8 cellular contexts compared by ENCODE assay signal in the genomic region with DNA sequence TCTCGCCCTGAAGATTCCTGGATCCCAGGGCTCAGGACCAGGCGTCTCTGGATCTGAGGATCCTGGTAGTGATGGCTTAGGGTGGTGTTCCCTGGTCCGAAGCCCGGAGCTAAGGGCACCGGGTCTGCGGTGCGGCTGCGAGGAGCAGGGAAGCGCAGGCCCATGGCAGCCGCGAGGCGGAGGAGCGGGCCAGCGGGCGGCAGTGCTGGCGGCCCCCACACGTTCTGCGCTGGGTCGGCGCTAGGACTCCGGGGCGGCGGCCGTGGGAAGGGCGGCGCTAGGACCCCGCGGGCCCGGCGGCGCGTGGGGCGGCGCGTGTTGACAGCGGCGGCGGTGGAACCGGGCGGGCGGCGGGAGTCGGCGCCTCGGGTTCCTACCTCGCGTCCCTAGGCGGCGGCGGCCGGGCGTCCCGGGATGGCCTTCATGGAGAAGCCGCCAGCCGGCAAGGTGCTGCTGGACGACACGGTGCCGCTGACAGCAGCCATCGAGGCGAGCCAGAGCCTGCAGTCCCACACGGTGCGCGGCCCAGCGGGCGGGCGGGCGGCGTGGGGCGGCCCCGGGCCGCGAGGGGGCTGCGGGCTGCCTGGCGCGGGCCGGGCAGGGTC. TPM values are rescaled to one million over a fixed set of nuclear protein-coding genes. Genes with fewer than 3 reads are reported as not detected.
DNase-seq lines count a peak whose midpoint lies in the region; ATAC-seq and TF ChIP-seq lines count a peak whose summit lies in the region.

A gene (plus strand): TSS at position 318 of the 605 bp plus-strand sequence. CDS start 97 bp downstream, at position 415.

- H3K4me1 ChIP-seq in CD4-positive, CD25-positive, alpha-beta regulatory T cell (ENCODE audit: control insufficient read depth, insufficient read depth, low read length, poor library complexity, severe bottlenecking) = peaks cover 29% of the 10 kb centered on the region

- no peaks in the 10 kb centered on the region for H3K36me3 ChIP-seq in CD4-positive, CD25-positive, alpha-beta regulatory T cell (ENCODE audit: control insufficient read depth, insufficient read depth, low read length)

- peaks cover under 1% of the 10 kb centered on the region for H3K36me3 Mint-ChIP-seq in CD4-positive, CD25-positive, alpha-beta regulatory T cell
- peaks cover 11% of the 10 kb centered on the region for H3K36me3 Mint-ChIP-seq in natural killer cell treated with Interleukin-12 subunit alpha and Interleukin-12 subunit beta and Interleukin-15 and Interleukin-18, amount 100 ng/mL, for 72 hours

- TF ChIP-seq POLR2A in Raji (IDR thresholded peaks at IDR 0.05; ENCODE audit: insufficient read depth, low read depth, low read length) = peak; percentile 52

- H3K27me3 Mint-ChIP-seq in CD4-positive, CD25-positive, alpha-beta regulatory T cell = peaks cover 5% of the 10 kb centered on the region
- no peaks in the 10 kb centered on the region for H3K27me3 Mint-ChIP-seq in natural killer cell treated with Interleukin-12 subunit alpha and Interleukin-12 subunit beta and Interleukin-15 and Interleukin-18, amount 100 ng/mL, for 72 hours

- H3K4me1 Mint-ChIP-seq in CD4-positive, CD25-positive, alpha-beta regulatory T cell = peaks cover 19 to 45% (median 37%) of the 10 kb centered on the region in 4 donors
- H3K4me1 Mint-ChIP-seq in natural killer cell treated with Interleukin-12 subunit alpha and Interleukin-12 subunit beta and Interleukin-15 and Interleukin-18, amount 100 ng/mL, for 72 hours (ENCODE audit: low read depth in 2 of 2) = peaks cover 26 to 41% of the 10 kb centered on the region in 2 donors

- no peaks in the 10 kb centered on the region for H3K27me3 ChIP-seq in CD4-positive, CD25-positive, alpha-beta regulatory T cell (ENCODE audit: control insufficient read depth, insufficient read depth, low read length)

- peak within 1 kb of the TSS; percentile 65 to 96 (median 95) for H3K27ac Mint-ChIP-seq in CD4-positive, CD25-positive, alpha-beta regulatory T cell
- H3K27ac Mint-ChIP-seq in natural killer cell treated with Interleukin-12 subunit alpha and Interleukin-12 subunit beta and Interleukin-15 and Interleukin-18, amount 100 ng/mL, for 72 hours = peak within 1 kb of the TSS; percentile 89 to 99

- ATAC-seq in CD4-positive, CD25-positive, alpha-beta regulatory T cell (ENCODE audit: low read depth in 2 of 2) = peak; percentile 93 to 97
- peak; percentile 75 for ATAC-seq in HG03439 (IDR thresholded peaks at IDR 0.05; ENCODE audit: unreplicated experiment)
- ATAC-seq in natural killer cell treated with Interleukin-12 subunit alpha and Interleukin-12 subunit beta and Interleukin-15 and Interleukin-18, amount 100 ng/mL, for 72 hours = peak; percentile 92 to 93

- peak within 1 kb of the TSS; percentile 99 to 100 (median 100) for H3K4me3 Mint-ChIP-seq in CD4-positive, CD25-positive, alpha-beta regulatory T cell
- H3K4me3 Mint-ChIP-seq in natural killer cell treated with Interleukin-12 subunit alpha and Interleukin-12 subunit beta and Interleukin-15 and Interleukin-18, amount 100 ng/mL, for 72 hours = peak within 1 kb of the TSS; percentile 82

- H3K4me3 ChIP-seq in CD4-positive, CD25-positive, alpha-beta regulatory T cell (ENCODE audit: low read depth, low read length) = peak within 1 kb of the TSS; percentile 83
- H3K4me3 ChIP-seq in fibroblast of pulmonary artery (replicated peaks; ENCODE audit: low read depth, low read length) = peak within 1 kb of the TSS; percentile 79

- peaks cover 0 to 1% (median 0%) of the 10 kb centered on the region in 7 donors for H3K9me3 Mint-ChIP-seq in CD4-positive, CD25-positive, alpha-beta regulatory T cell
- H3K9me3 Mint-ChIP-seq in natural killer cell treated with Interleukin-12 subunit alpha and Interleukin-12 subunit beta and Interleukin-15 and Interleukin-18, amount 100 ng/mL, for 72 hours = no peaks in the 10 kb centered on the region

- no peak within 1 kb of the TSS for H3K27ac ChIP-seq in CD4-positive, CD25-positive, alpha-beta regulatory T cell (ENCODE audit: insufficient read depth, low read length, poor library complexity, severe bottlenecking)

- peak; percentile 65 to 84 (median 80) for DNase-seq in CD4-positive, CD25-positive, alpha-beta regulatory T cell
- peak; percentile 56 for DNase-seq in GM19240 (ENCODE audit: insufficient read length, low spot score)
- peak; percentile 93 for DNase-seq in activated effector memory CD4-positive, alpha-beta T cell treated with anti-CD3 and anti-CD28 coated beads, Interleukin-2, amount 50 U/mL, for 16 hours
- peak; percentile 81 for DNase-seq in fibroblast of pulmonary artery (ENCODE audit: low read depth)
- DNase-seq in natural killer cell treated with Interleukin-12 subunit alpha and Interleukin-12 subunit beta and Interleukin-15 and Interleukin-18, amount 100 ng/mL, for 72 hours (ENCODE audit: low spot score) = peak; percentile 91
- DNase-seq in stimulated activated naive CD4-positive, alpha-beta T cell treated with Interleukin-2 at 50 U/mL for 16 hours (lab: John Stamatoyannopoulos, UW) = peak; percentile 76

- H3K9me3 ChIP-seq in CD4-positive, CD25-positive, alpha-beta regulatory T cell (ENCODE audit: control insufficient read depth in 2 of 2, low read length in 2 of 2) = no peaks in the 10 kb centered on the region

- TF ChIP-seq CTCF in fibroblast of pulmonary artery (IDR thresholded peaks at IDR 0.05; ENCODE audit: low read length, missing control alignments) = no peak

RNA-seq across cellular contexts. Expression of the gene that starts here (rescaled TPM):
- total RNA-seq in CD4-positive, CD25-positive, alpha-beta regulatory T cell = 21.8 TPM
- 10 to 100 TPM; 24.9 to 32.6 (median 31.9) TPM for polyA plus RNA-seq in CD4-positive, CD25-positive, alpha-beta regulatory T cell
- total RNA-seq in natural killer cell treated with Interleukin-12 subunit alpha and Interleukin-12 subunit beta and Interleukin-15 and Interleukin-18, amount 100 ng/mL, for 72 hours = 10 to 100 TPM; 63.8 to 67.8 TPM
